Comparison of ENCODE assay signal across 12 cellular contexts in the genomic region with DNA sequence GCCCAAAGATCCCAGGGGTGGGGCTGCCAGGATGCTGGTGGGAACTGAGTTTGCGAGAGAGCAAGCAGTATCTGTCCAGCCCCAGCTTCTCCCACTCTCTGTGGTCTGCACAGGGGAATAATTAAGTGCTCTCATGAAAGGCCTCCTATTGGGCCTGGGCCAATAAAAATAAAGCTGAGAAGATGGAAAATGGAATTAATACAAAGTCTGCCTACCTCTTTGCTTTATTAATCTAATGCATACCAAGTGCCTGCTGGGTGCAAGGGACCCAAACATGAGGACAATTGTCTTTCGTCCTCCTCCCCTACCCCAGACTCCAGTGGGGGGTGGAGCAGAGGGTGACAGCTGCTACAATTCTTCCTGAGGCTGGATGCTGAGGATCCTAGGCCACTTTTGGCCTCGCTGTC. TPM values are rescaled to one million over a fixed set of nuclear protein-coding genes. Genes with fewer than 3 reads are reported as not detected.
DNase-seq lines count a peak whose midpoint lies in the region; ATAC-seq and TF ChIP-seq lines count a peak whose summit lies in the region.
"Had no signal": no experiment of that assay in that cellular context is flagged by ENCODE, and none has a peak within 500 bp of the region (broad histone marks: within the 10 kb centered on the region; RNA-seq: fewer than 3 reads in every experiment).

No MANE protein-coding gene starts in this region.

- peak overlapping the region; percentile 72 for H3K27ac Mint-ChIP-seq in stimulated activated naive CD8-positive, alpha-beta T cell treated with anti-CD3 and anti-CD28 coated beads, Interleukin-15, Interleukin-2, amounts not matched to agents 100 ng/mL and 50 ng/mL, for 24 hours
- peak overlapping the region; percentile 30 for H3K27ac Mint-ChIP-seq in activated CD8-positive, alpha-beta T cell treated with anti-CD3 and anti-CD28 coated beads, Interleukin-2, amount 10 ng/mL, durations not matched to agents 7 days and 5 days
- peak overlapping the region; percentile 98 for H3K27ac Mint-ChIP-seq in glutamatergic neuron (ENCODE audit: unreplicated experiment)

- peaks cover 81% of the 10 kb centered on the region for H3K36me3 Mint-ChIP-seq in stimulated activated naive CD8-positive, alpha-beta T cell treated with anti-CD3 and anti-CD28 coated beads, Interleukin-15, Interleukin-2, amounts not matched to agents 100 ng/mL and 50 ng/mL, for 24 hours (ENCODE audit: low read depth)
- H3K36me3 Mint-ChIP-seq in activated CD8-positive, alpha-beta T cell treated with anti-CD3 and anti-CD28 coated beads, Interleukin-2, amount 10 ng/mL, durations not matched to agents 7 days and 5 days (ENCODE audit: low read depth) = peaks cover 84% of the 10 kb centered on the region
- no peaks in the 10 kb centered on the region for H3K36me3 Mint-ChIP-seq in glutamatergic neuron (ENCODE audit: unreplicated experiment)

- H3K27me3 Mint-ChIP-seq in stimulated activated naive CD8-positive, alpha-beta T cell treated with anti-CD3 and anti-CD28 coated beads, Interleukin-15, Interleukin-2, amounts not matched to agents 100 ng/mL and 50 ng/mL, for 24 hours = no peaks in the 10 kb centered on the region
- no peaks in the 10 kb centered on the region for H3K27me3 Mint-ChIP-seq in activated CD8-positive, alpha-beta T cell treated with anti-CD3 and anti-CD28 coated beads, Interleukin-2, amount 10 ng/mL, durations not matched to agents 7 days and 5 days (ENCODE audit: low read depth)
- peaks cover 18% of the 10 kb centered on the region for H3K27me3 Mint-ChIP-seq in glutamatergic neuron (ENCODE audit: unreplicated experiment)

- DNase-seq in stimulated activated naive CD8-positive, alpha-beta T cell treated with anti-CD3 and anti-CD28 coated beads, Interleukin-15, Interleukin-2, amounts not matched to agents 100 U/mL and 50 U/mL, for 24 hours = no peak
- no peak for DNase-seq in activated CD8-positive, alpha-beta T cell treated with anti-CD3 and anti-CD28 coated beads, Interleukin-2, amount 10 ng/mL, durations not matched to agents 7 days and 5 days
- DNase-seq in glutamatergic neuron = peak; percentile 61
- DNase-seq in ecto neural progenitor cell (ENCODE audit: low spot score) = no peak
- DNase-seq in AG20443 (ENCODE audit: low spot score) = no peak
- DNase-seq in mesenteric fat pad (ENCODE audit: low spot score) = no peak
- no peak for DNase-seq in NCI-H510A treated with DMSO at 0.1 percent for 48 hours (lab: John Stamatoyannopoulos, UW)
- DNase-seq: activated CD4-positive, CD25-positive, alpha-beta regulatory T cell; caudate nucleus; NCI-H1694; Peyer's patch had no signal

- no peak for ATAC-seq in stimulated activated naive CD8-positive, alpha-beta T cell treated with anti-CD3 and anti-CD28 coated beads, Interleukin-15, Interleukin-2, amounts not matched to agents 100 U/mL and 50 U/mL, for 24 hours
- no peak for ATAC-seq in activated CD8-positive, alpha-beta T cell treated with anti-CD3 and anti-CD28 coated beads, Interleukin-2, amount 10 ng/mL, durations not matched to agents 7 days and 5 days

- TF ChIP-seq CTCF in glutamatergic neuron (IDR thresholded peaks at IDR 0.05; ENCODE audit: partially characterized antibody, unreplicated experiment) = no peak

- H3K4me1 Mint-ChIP-seq in stimulated activated naive CD8-positive, alpha-beta T cell treated with anti-CD3 and anti-CD28 coated beads, Interleukin-15, Interleukin-2, amounts not matched to agents 100 ng/mL and 50 ng/mL, for 24 hours (ENCODE audit: low read depth) = peaks cover 64% of the 10 kb centered on the region
- H3K4me1 Mint-ChIP-seq in activated CD8-positive, alpha-beta T cell treated with anti-CD3 and anti-CD28 coated beads, Interleukin-2, amount 10 ng/mL, durations not matched to agents 7 days and 5 days (ENCODE audit: low read depth) = peaks cover 68% of the 10 kb centered on the region
- H3K4me1 Mint-ChIP-seq in glutamatergic neuron (ENCODE audit: low read depth, unreplicated experiment) = peaks cover 29% of the 10 kb centered on the region

- peak overlapping the region; percentile 37 for H3K4me3 Mint-ChIP-seq in stimulated activated naive CD8-positive, alpha-beta T cell treated with anti-CD3 and anti-CD28 coated beads, Interleukin-15, Interleukin-2, amounts not matched to agents 100 ng/mL and 50 ng/mL, for 24 hours
- H3K4me3 Mint-ChIP-seq in activated CD8-positive, alpha-beta T cell treated with anti-CD3 and anti-CD28 coated beads, Interleukin-2, amount 10 ng/mL, durations not matched to agents 7 days and 5 days = no peak overlapping the region
- H3K4me3 Mint-ChIP-seq in glutamatergic neuron (ENCODE audit: unreplicated experiment) = peak overlapping the region; percentile 74

- CTCF ChIA-PET in activated CD8-positive, alpha-beta T cell treated with anti-CD3 and anti-CD28 coated beads, Interleukin-2, amount 10 ng/mL, durations not matched to agents 7 days and 5 days (lab: Charles Lee) = interaction anchor here (1.3 to 1.5 kb wide), 3 partner anchors 47 to 277 kb away, joined by 3 to 4 read pairs (median 3); a partner anchor contains a TSS

- POLR2A ChIA-PET in activated CD8-positive, alpha-beta T cell treated with anti-CD3 and anti-CD28 coated beads, Interleukin-2, amount 10 ng/mL, durations not matched to agents 7 days and 5 days (lab: Charles Lee) = interaction anchor here (0.7 to 1.9 kb wide), 6 partner anchors 12 to 48 kb away, joined by 3 to 5 read pairs (median 4); a partner anchor contains a TSS

- no peaks in the 10 kb centered on the region for H3K9me3 Mint-ChIP-seq in stimulated activated naive CD8-positive, alpha-beta T cell treated with anti-CD3 and anti-CD28 coated beads, Interleukin-15, Interleukin-2, amounts not matched to agents 100 ng/mL and 50 ng/mL, for 24 hours
- no peaks in the 10 kb centered on the region for H3K9me3 Mint-ChIP-seq in activated CD8-positive, alpha-beta T cell treated with anti-CD3 and anti-CD28 coated beads, Interleukin-2, amount 10 ng/mL, durations not matched to agents 7 days and 5 days (ENCODE audit: insufficient read depth)
- peaks cover 8% of the 10 kb centered on the region for H3K9me3 Mint-ChIP-seq in glutamatergic neuron (ENCODE audit: unreplicated experiment)

RNA-seq across cellular contexts. Expression of a gene that starts 5.4 kb away (rescaled TPM):
- total RNA-seq in activated CD8-positive, alpha-beta T cell treated with anti-CD3 and anti-CD28 coated beads, Interleukin-2, amount 10 ng/mL, durations not matched to agents 7 days and 5 days = 100 to 1,000 TPM; 309 to 313 TPM
- total RNA-seq in glutamatergic neuron (ENCODE audit: unreplicated experiment) = 103 TPM
- 53.0 TPM for total RNA-seq in mesenteric fat pad

RNA-seq across cellular contexts. Expression of a gene that starts 19.3 kb away (rescaled TPM):
- total RNA-seq in activated CD8-positive, alpha-beta T cell treated with anti-CD3 and anti-CD28 coated beads, Interleukin-2, amount 10 ng/mL, durations not matched to agents 7 days and 5 days = 100 to 1,000 TPM; 244 to 263 TPM
- 117 TPM for total RNA-seq in glutamatergic neuron (ENCODE audit: unreplicated experiment)
- total RNA-seq in mesenteric fat pad = 142 TPM

RNA-seq across cellular contexts. Expression of a gene that starts 32.5 kb away (rescaled TPM):
- 100 to 1,000 TPM; 290 to 302 TPM for total RNA-seq in activated CD8-positive, alpha-beta T cell treated with anti-CD3 and anti-CD28 coated beads, Interleukin-2, amount 10 ng/mL, durations not matched to agents 7 days and 5 days
- total RNA-seq in glutamatergic neuron (ENCODE audit: unreplicated experiment) (4.0 TPM), mesenteric fat pad (127 TPM)

Comparison
In these comparisons a context has a peak if more than half of its experiments do, and no peak if none do; other contexts are left out.
1. H3K27ac Mint-ChIP-seq: peak in every context shown above with its lines; median percentile 98 in glutamatergic neuron; 72 in stimulated activated naive CD8-positive, alpha-beta T cell treated with anti-CD3 and anti-CD28 coated beads, Interleukin-15, Interleukin-2, amounts not matched to agents 100 ng/mL and 50 ng/mL, for 24 hours; 30 in activated CD8-positive, alpha-beta T cell treated with anti-CD3 and anti-CD28 coated beads, Interleukin-2, amount 10 ng/mL, durations not matched to agents 7 days and 5 days.
2. RNA of a gene that starts 32.5 kb away (total RNA-seq): 290 to 302 TPM in activated CD8-positive, alpha-beta T cell treated with anti-CD3 and anti-CD28 coated beads, Interleukin-2, amount 10 ng/mL, durations not matched to agents 7 days and 5 days and 127 TPM in mesenteric fat pad (single experiment); 4.0 TPM in glutamatergic neuron (single experiment); every median in the first group is over 10 times any median in the second.